Comparison of ENCODE assay signal across 2 cellular contexts in the genomic region with DNA sequence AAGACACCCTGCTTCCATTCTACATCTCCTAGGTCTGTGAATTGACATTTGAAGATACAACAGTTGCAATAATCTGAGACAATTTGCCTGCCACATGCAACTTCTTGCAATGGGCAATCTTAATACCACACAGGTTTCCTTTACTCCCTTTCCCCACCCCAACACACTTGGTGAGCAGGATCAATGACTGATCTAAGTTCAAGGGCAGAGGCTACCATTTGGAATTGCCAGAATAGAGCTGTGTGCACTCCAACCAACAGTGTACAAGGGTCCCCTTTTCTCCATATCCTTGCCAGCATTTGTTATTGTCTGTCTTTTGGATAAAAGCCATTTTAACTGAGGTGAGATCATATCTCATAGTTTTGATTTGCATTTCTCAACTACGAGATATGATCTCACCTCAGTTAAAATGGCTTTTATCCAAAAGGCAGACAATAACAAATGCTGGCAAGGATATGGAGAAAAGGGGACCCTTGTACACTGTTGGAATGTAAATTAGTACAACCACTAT.
TF ChIP-seq lines count a peak whose summit lies in the region.

No MANE protein-coding gene starts in this region.

TF ChIP-seq in HEK293, 187 proteins besides CTCF, POLR2A, EP300 and RAD21:
- TF ChIP-seq ZNF133 (tag by site-specific recombination; IDR thresholded peaks at IDR 0.05), result 0 out of 2 replicates have a peak, but pooled peaks have one; percentile 14
- TF ChIP-seq, protein P1, sequence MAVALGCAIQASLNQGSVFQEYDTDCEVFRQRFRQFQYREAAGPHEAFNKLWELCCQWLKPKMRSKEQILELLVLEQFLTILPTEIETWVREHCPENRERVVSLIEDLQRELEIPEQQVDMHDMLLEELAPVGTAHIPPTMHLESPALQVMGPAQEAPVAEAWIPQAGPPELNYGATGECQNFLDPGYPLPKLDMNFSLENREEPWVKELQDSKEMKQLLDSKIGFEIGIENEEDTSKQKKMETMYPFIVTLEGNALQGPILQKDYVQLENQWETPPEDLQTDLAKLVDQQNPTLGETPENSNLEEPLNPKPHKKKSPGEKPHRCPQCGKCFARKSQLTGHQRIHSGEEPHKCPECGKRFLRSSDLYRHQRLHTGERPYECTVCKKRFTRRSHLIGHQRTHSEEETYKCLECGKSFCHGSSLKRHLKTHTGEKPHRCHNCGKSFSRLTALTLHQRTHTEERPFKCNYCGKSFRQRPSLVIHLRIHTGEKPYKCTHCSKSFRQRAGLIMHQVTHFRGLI (tag by site-specific recombination; IDR thresholded peaks at IDR 0.05), result no peak

TF ChIP-seq in K562, 482 proteins besides CTCF, POLR2A, EP300 and RAD21:
- TF ChIP-seq ZNF143 (CRISPR knock-in tag; IDR thresholded peaks at IDR 0.05) (no peak), CEBPG (CRISPR knock-in tag; IDR thresholded peaks at IDR 0.05) (peak; percentile 53; the same call in 1 of the 2 replicates), CEBPG (tag; conservative IDR thresholded peaks at IDR 0.05 in 1 of 2, IDR thresholded peaks at IDR 0.05 in 1 of 2) (no peak)
